Comparison of ENCODE assay signal across 1 cellular context in genomic region chr1:231872461-231872910, GRCh38.
TF ChIP-seq lines count a peak whose summit lies in the region.

No MANE protein-coding gene starts in this region.

TF ChIP-seq in SK-N-SH treated with all-trans-retinoic acid at 6 μM for 48 hours, 23 proteins besides CTCF, POLR2A, EP300 and RAD21 (continued from another document):
- TF ChIP-seq CSRNP3 (CRISPR knock-in tag; IDR thresholded peaks at IDR 0.05) = no peak
- no peak for TF ChIP-seq SNAI2 (CRISPR knock-in tag; IDR thresholded peaks at IDR 0.05)
- no peak for TF ChIP-seq ESRRG (CRISPR knock-in tag; IDR thresholded peaks at IDR 0.05)
- TF ChIP-seq ZNF565 (CRISPR knock-in tag; conservative IDR thresholded peaks at IDR 0.05; ENCODE audit: low read depth) = no peak
- peak; percentile 97 for TF ChIP-seq RARB (CRISPR knock-in tag; IDR thresholded peaks at IDR 0.05)
- TF ChIP-seq BACH2 (CRISPR knock-in tag; IDR thresholded peaks at IDR 0.05; ENCODE audit: borderline replicate concordance) = no peak
- TF ChIP-seq ARNTL (CRISPR knock-in tag; IDR thresholded peaks at IDR 0.05; ENCODE audit: borderline replicate concordance, low read depth) = no peak
- peak; percentile 99 for TF ChIP-seq TOX (CRISPR knock-in tag; IDR thresholded peaks at IDR 0.05; ENCODE audit: borderline replicate concordance)
- no peak for TF ChIP-seq ZFP30 (CRISPR knock-in tag; IDR thresholded peaks at IDR 0.05)
